ENCODE assay signal across 29 cellular contexts in the genomic region with DNA sequence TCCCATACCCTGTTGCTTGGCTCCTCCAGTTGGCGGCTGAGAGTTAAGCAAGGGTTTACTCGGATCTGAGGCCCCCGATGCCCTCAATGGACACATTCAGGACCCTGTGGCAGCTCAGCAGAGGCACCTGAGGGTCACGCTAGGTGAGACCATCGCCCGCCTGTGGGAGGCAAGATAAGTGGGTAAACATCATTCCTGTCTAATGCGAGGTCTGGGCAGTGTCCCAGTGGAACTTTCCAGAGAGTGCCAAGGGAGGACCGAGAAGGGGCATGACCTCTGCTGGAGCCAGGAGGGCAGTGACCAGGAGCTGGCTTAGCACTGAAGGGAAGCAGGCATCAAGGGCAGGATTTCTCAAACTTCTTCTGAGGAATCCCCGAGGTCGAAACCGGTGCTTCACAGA.
"Had no signal": no experiment of that assay in that cellular context is flagged by ENCODE, and none has a peak within 500 bp of the region (broad histone marks: within the 10 kb centered on the region; RNA-seq: fewer than 3 reads in every experiment).

No MANE protein-coding gene starts in this region.

- H3K27me3 ChIP-seq: hepatocyte, suprapubic skin, tibial artery, upper lobe of right lung had no signal

- H3K27ac Mint-ChIP-seq: activated CD4-positive, alpha-beta memory T cell treated with anti-CD3 and anti-CD28 coated beads for 36 hours; activated CD4-positive, alpha-beta T cell treated with anti-CD3 and anti-CD28 coated beads, Interleukin-2, amount 10 ng/mL, durations not matched to agents 24 days and 14 days; activated naive CD4-positive, alpha-beta T cell treated with anti-CD3 and anti-CD28 coated beads, Interleukin-2, amount 10 ng/mL, durations not matched to agents 7 days and 5 days; endodermal cell; mesothelial cell of epicardium; naive thymus-derived CD4-positive, alpha-beta T cell; stimulated activated naive B cell treated with anti-CD40 and anti-IgM and Interleukin-4, amounts not matched to agents 10 μg/mL and 1 μg/mL and 100 μg/mL, for 72 hours; T-helper 17 cell had no signal

- H3K9ac ChIP-seq: parathyroid adenoma had no signal

- H3K4me1 ChIP-seq: parathyroid adenoma, suprapubic skin, tibial artery, upper lobe of right lung had no signal

- H3K9me3 Mint-ChIP-seq: activated CD4-positive, alpha-beta memory T cell treated with anti-CD3 and anti-CD28 coated beads for 36 hours; activated CD4-positive, alpha-beta T cell treated with anti-CD3 and anti-CD28 coated beads, Interleukin-2, amount 10 ng/mL, durations not matched to agents 24 days and 14 days; activated naive CD4-positive, alpha-beta T cell treated with anti-CD3 and anti-CD28 coated beads, Interleukin-2, amount 10 ng/mL, durations not matched to agents 7 days and 5 days; neural crest cell; stimulated activated naive B cell treated with anti-CD40 and anti-IgM and Interleukin-4, amounts not matched to agents 10 μg/mL and 1 μg/mL and 100 μg/mL, for 72 hours had no signal

- H3K4me3 Mint-ChIP-seq: activated CD4-positive, alpha-beta memory T cell treated with anti-CD3 and anti-CD28 coated beads for 36 hours; activated CD4-positive, alpha-beta T cell treated with anti-CD3 and anti-CD28 coated beads, Interleukin-2, amount 10 ng/mL, durations not matched to agents 24 days and 14 days; activated naive CD4-positive, alpha-beta T cell treated with anti-CD3 and anti-CD28 coated beads, Interleukin-2, amount 10 ng/mL, durations not matched to agents 7 days and 5 days; endodermal cell; mesothelial cell of epicardium; naive thymus-derived CD4-positive, alpha-beta T cell; neural crest cell; stimulated activated naive B cell treated with anti-CD40 and anti-IgM and Interleukin-4, amounts not matched to agents 10 μg/mL and 1 μg/mL and 100 μg/mL, for 72 hours; T-helper 17 cell had no signal

- H3K4me3 ChIP-seq: hepatocyte, suprapubic skin, tibial artery, upper lobe of right lung had no signal

- H3K9me3 ChIP-seq: suprapubic skin, tibial artery, upper lobe of right lung had no signal

- H2AFZ ChIP-seq: hepatocyte, parathyroid adenoma had no signal

- DNase-seq: activated CD4-positive, alpha-beta memory T cell treated with anti-CD3 and anti-CD28 coated beads for 36 hours; activated CD4-positive, alpha-beta T cell treated with anti-CD3 and anti-CD28 coated beads, Interleukin-2, amount 10 ng/mL, durations not matched to agents 24 days and 14 days; activated CD4-positive, CD25-positive, alpha-beta regulatory T cell treated with anti-CD3 and anti-CD28 coated beads, Interleukin-2, amount 50 U/mL, for 72 hours; activated CD8-positive, alpha-beta memory T cell treated with anti-CD3 and anti-CD28 coated beads, Interleukin-2, amount 50 U/mL, for 4 hours; activated gamma-delta T cell; activated naive CD4-positive, alpha-beta T cell treated with anti-CD3 and anti-CD28 coated beads, Interleukin-2, amount 10 ng/mL, durations not matched to agents 7 days and 5 days; activated T-cell treated with anti-CD3 and anti-CD28 coated beads, Interleukin-2, amount 50 U/mL, for 1 hour; amniotic stem cell; central memory CD4-positive, alpha-beta T cell; endodermal cell; foreskin melanocyte; kidney; mammary epithelial cell; naive thymus-derived CD4-positive, alpha-beta T cell; nucleus accumbens; stimulated activated CD4-positive, alpha-beta T cell treated with anti-CD3 and anti-CD28 coated beads, Interleukin-15, amount 100 ng/mL, for 24 hours; stimulated activated CD4-positive, alpha-beta T cell treated with anti-CD3 and anti-CD28 coated beads, Interleukin-2, amount 100 ng/mL, for 24 hours; stimulated activated naive B cell treated with anti-CD40 and anti-IgM and Interleukin-4, amounts not matched to agents 10 μg/mL and 1 μg/mL and 100 μg/mL, for 72 hours; T-helper 17 cell; T1000; tibial artery; upper lobe of right lung had no signal

- H3K79me2 ChIP-seq: hepatocyte, parathyroid adenoma had no signal

- H3K4me1 Mint-ChIP-seq: activated CD4-positive, alpha-beta T cell treated with anti-CD3 and anti-CD28 coated beads, Interleukin-2, amount 10 ng/mL, durations not matched to agents 24 days and 14 days; activated naive CD4-positive, alpha-beta T cell treated with anti-CD3 and anti-CD28 coated beads, Interleukin-2, amount 10 ng/mL, durations not matched to agents 7 days and 5 days; endodermal cell; mesothelial cell of epicardium; naive thymus-derived CD4-positive, alpha-beta T cell; neural crest cell; stimulated activated naive B cell treated with anti-CD40 and anti-IgM and Interleukin-4, amounts not matched to agents 10 μg/mL and 1 μg/mL and 100 μg/mL, for 72 hours had no signal

- H3K4me2 ChIP-seq: hepatocyte had no signal

- H3K27ac ChIP-seq: hepatocyte, parathyroid adenoma, suprapubic skin, tibial artery, upper lobe of right lung had no signal

- FAIRE-seq: kidney had no signal

- H3K36me3 Mint-ChIP-seq: activated CD4-positive, alpha-beta memory T cell treated with anti-CD3 and anti-CD28 coated beads for 36 hours; activated naive CD4-positive, alpha-beta T cell treated with anti-CD3 and anti-CD28 coated beads, Interleukin-2, amount 10 ng/mL, durations not matched to agents 7 days and 5 days; mesothelial cell of epicardium had no signal

- ATAC-seq: esophagus mucosa; naive thymus-derived CD4-positive, alpha-beta T cell; SK-N-SH treated with all-trans-retinoic acid at 6 μM for 48 hours; stimulated activated naive B cell treated with anti-CD40 and anti-IgM and Interleukin-4, amounts not matched to agents 10 μg/mL and 1 μg/mL and 100 μg/mL, for 72 hours; T-helper 17 cell; upper lobe of right lung had no signal

- H3K36me3 ChIP-seq: suprapubic skin, tibial artery, upper lobe of right lung had no signal
